ENCODE assay signal across 22 cellular contexts in genomic region chr17:6924121-6924676, GRCh38.
DNase-seq lines count a peak whose midpoint lies in the region; ATAC-seq and TF ChIP-seq lines count a peak whose summit lies in the region.
"Had no signal": no experiment of that assay in that cellular context is flagged by ENCODE, and none has a peak within 500 bp of the region (broad histone marks: within the 10 kb centered on the region; RNA-seq: fewer than 3 reads in every experiment).

No MANE protein-coding gene starts in this region.

- no peak for TF ChIP-seq POLR2A in uterus (IDR thresholded peaks at IDR 0.05)

- H3K36me3 Mint-ChIP-seq in activated CD4-positive, alpha-beta T cell treated with anti-CD3 and anti-CD28 coated beads for 36 hours (ENCODE audit: low read depth), result peaks cover 6% of the 10 kb centered on the region
- peaks cover 4% of the 10 kb centered on the region in 3 donors for H3K36me3 Mint-ChIP-seq in naive thymus-derived CD8-positive, alpha-beta T cell

- TF ChIP-seq CTCF in uterus (IDR thresholded peaks at IDR 0.05), result no peak

- H3K27me3 ChIP-seq in adipocyte (replicated peaks; ENCODE audit: control insufficient read depth, insufficient read depth, low read length) (no peaks in the 10 kb centered on the region), uterus (no peaks in the 10 kb centered on the region)
- H3K27me3 ChIP-seq: adrenal gland, cardiac muscle cell, right atrium auricular region, vagina had no signal

- peak; percentile 44 for ATAC-seq in activated CD4-positive, alpha-beta T cell treated with anti-CD3 and anti-CD28 coated beads for 36 hours
- ATAC-seq in naive thymus-derived CD8-positive, alpha-beta T cell, result peak; percentile 84 to 86

- intact Hi-C loops in activated CD4-positive, alpha-beta T cell treated with anti-CD3 and anti-CD28 coated beads for 36 hours (cut with DNase I, micrococcal nuclease), result no loop called here
- intact Hi-C loops in uterus (cut with DNase I; ENCODE audit: low total_unique reads), result no loop called here

- H3K4me3 Mint-ChIP-seq in activated CD4-positive, alpha-beta T cell treated with anti-CD3 and anti-CD28 coated beads for 36 hours, result no peak overlapping the region
- peak overlapping the region in 8 of 10 donors; percentile 14 to 66 (median 59) for H3K4me3 Mint-ChIP-seq in naive thymus-derived CD8-positive, alpha-beta T cell

- DNase-seq in activated CD4-positive, alpha-beta T cell treated with anti-CD3 and anti-CD28 coated beads for 36 hours, result no peak
- DNase-seq in activated CD4-positive, alpha-beta T cell treated with anti-CD3 and anti-CD28 coated beads for 1 hour, result no peak
- DNase-seq in OCI-M1 (lab: John Stamatoyannopoulos, UW), result peak; percentile 52
- peak; percentile 63 for DNase-seq in adipocyte (ENCODE audit: low read depth)
- DNase-seq in naive thymus-derived CD8-positive, alpha-beta T cell, result peak in 6 of 10 donors; percentile 4 to 62 (median 28)
- no peak for DNase-seq in SK-N-DZ (ENCODE audit: low spot score)
- no peak for DNase-seq in NCI-H146 treated with DMSO at 0.1 percent for 48 hours (lab: John Stamatoyannopoulos, UW; ENCODE audit: unreplicated experiment)
- no peak for DNase-seq in uterus
- DNase-seq: 8988T; activated T-cell treated with anti-CD3 and anti-CD28 coated beads, Interleukin-2, amount 50 U/mL, for 48 hours; adrenal gland; foreskin melanocyte; hippocampal formation; kidney; NCI-H146; NCI-H748 treated with DMSO at 0.1 percent for 48 hours; Right ventricle myocardium superior; stimulated activated CD8-positive, alpha-beta memory T cell treated with anti-CD3 and anti-CD28 coated beads, Interleukin-4, amount 100 ng/mL, for 48 hours had no signal

- H3K27ac Mint-ChIP-seq in activated CD4-positive, alpha-beta T cell treated with anti-CD3 and anti-CD28 coated beads for 36 hours, result no peak overlapping the region
- H3K27ac Mint-ChIP-seq in naive thymus-derived CD8-positive, alpha-beta T cell, result peak overlapping the region in 6 of 10 donors; percentile 0 to 46 (median 4)

- peaks cover 3% of the 10 kb centered on the region for H3K9me3 Mint-ChIP-seq in activated CD4-positive, alpha-beta T cell treated with anti-CD3 and anti-CD28 coated beads for 36 hours (ENCODE audit: low read depth)
- no peaks in the 10 kb centered on the region for H3K9me3 Mint-ChIP-seq in naive thymus-derived CD8-positive, alpha-beta T cell

- no peak overlapping the region for H3K27ac ChIP-seq in uterus
- H3K27ac ChIP-seq: adrenal gland, cardiac muscle cell, epithelial cell of prostate, right atrium auricular region, vagina had no signal

- H3K36me3 ChIP-seq in adipocyte (ENCODE audit: control insufficient read depth, insufficient read depth, low read length, severe bottlenecking) (no peaks in the 10 kb centered on the region), uterus (no peaks in the 10 kb centered on the region)
- H3K36me3 ChIP-seq: adrenal gland, cardiac muscle cell, right atrium auricular region, vagina had no signal

- H3K4me1 ChIP-seq in adipocyte (ENCODE audit: control insufficient read depth, insufficient read depth, low read length) (peaks cover 33% of the 10 kb centered on the region), uterus (no peaks in the 10 kb centered on the region)
- H3K4me1 ChIP-seq: adrenal gland, right atrium auricular region, vagina had no signal

- peaks cover 24% of the 10 kb centered on the region for H3K4me1 Mint-ChIP-seq in activated CD4-positive, alpha-beta T cell treated with anti-CD3 and anti-CD28 coated beads for 36 hours
- H3K4me1 Mint-ChIP-seq in naive thymus-derived CD8-positive, alpha-beta T cell, result peaks cover 14 to 32% (median 27%) of the 10 kb centered on the region in 4 donors

- POLR2A ChIA-PET in activated CD4-positive, alpha-beta T cell treated with anti-CD3 and anti-CD28 coated beads for 36 hours (lab: Charles Lee), result no interaction called here
- POLR2A ChIA-PET in naive thymus-derived CD8-positive, alpha-beta T cell (lab: Charles Lee), result no interaction called here

- H3K4me3 ChIP-seq in adipocyte (ENCODE audit: low read length) (no peak overlapping the region), uterus (no peak overlapping the region)
- H3K4me3 ChIP-seq: adrenal gland, cardiac muscle cell, right atrium auricular region, vagina had no signal

- H3K9ac ChIP-seq in adipocyte (ENCODE audit: low read length), result no peak overlapping the region

- H3K9me3 ChIP-seq in adipocyte (ENCODE audit: control insufficient read depth, low read length), result peaks cover 3% of the 10 kb centered on the region
- H3K9me3 ChIP-seq in uterus, result no peaks in the 10 kb centered on the region
- H3K9me3 ChIP-seq: adrenal gland, right atrium auricular region, vagina had no signal

- peaks cover 2% of the 10 kb centered on the region for H3K27me3 Mint-ChIP-seq in activated CD4-positive, alpha-beta T cell treated with anti-CD3 and anti-CD28 coated beads for 36 hours
- peaks cover 0 to 4% (median 0%) of the 10 kb centered on the region in 5 donors for H3K27me3 Mint-ChIP-seq in naive thymus-derived CD8-positive, alpha-beta T cell

- CTCF ChIA-PET in activated CD4-positive, alpha-beta T cell treated with anti-CD3 and anti-CD28 coated beads for 36 hours (lab: Charles Lee), result interaction anchor here (0.6 to 2.6 kb wide), 5 partner anchors 13 to 81 kb away, joined by 3 to 8 read pairs (median 5); no protein-coding TSS in a partner anchor

Comparison
In these comparisons a context has a peak if more than half of its experiments do, and no peak if none do; other contexts are left out.
1. DNase-seq: peak in OCI-M1 (single experiment), adipocyte (single experiment) and naive thymus-derived CD8-positive, alpha-beta T cell (6 of 10); none in activated CD4-positive, alpha-beta T cell treated with anti-CD3 and anti-CD28 coated beads for 36 hours (single experiment), activated CD4-positive, alpha-beta T cell treated with anti-CD3 and anti-CD28 coated beads for 1 hour (single experiment), SK-N-DZ (single experiment), NCI-H146 treated with DMSO at 0.1 percent for 48 hours (single experiment) and uterus (0 of 2).